ENCODE assay signal across 8 cellular contexts in the genomic region with DNA sequence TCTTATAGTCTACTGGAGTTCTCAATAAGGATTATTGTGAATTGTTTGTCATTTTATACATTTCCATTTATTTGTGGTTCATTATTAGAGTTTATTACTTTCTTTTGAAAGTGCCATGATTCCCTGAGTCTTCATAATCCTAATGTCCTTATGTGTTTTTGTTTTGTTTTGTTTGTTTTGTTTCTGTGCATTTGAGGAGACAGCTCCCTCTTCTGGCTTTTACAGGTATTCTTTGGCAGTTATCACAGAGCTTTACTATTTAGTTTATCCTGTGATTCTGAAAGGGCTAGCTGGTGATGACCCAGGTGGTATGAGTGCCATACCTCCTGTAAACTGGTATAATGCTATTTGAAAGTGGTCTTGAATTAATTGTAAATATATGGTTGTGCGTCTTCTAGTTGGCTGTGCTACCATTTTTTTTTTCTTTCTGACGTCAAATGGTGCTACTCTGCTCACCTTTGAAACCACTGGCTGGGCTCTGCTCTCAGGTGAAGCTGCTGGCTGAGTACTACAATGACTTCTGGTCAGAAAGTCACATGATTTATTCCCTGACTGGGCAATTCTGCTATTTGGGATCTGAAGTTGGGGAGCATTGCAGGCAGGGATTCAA.
DNase-seq lines count a peak whose midpoint lies in the region; ATAC-seq and TF ChIP-seq lines count a peak whose summit lies in the region.

No MANE protein-coding gene starts in this region.

- DNase-seq in NCI-H2171 treated with DMSO at 0.1 percent for 48 hours (lab: John Stamatoyannopoulos, UW) (peak; percentile 43), NCI-H2171 (lab: John Stamatoyannopoulos, UW) (no peak), NCI-H1417 (lab: John Stamatoyannopoulos, UW) (peak in 2 of 3 experiments; percentile 7 to 68), brain microvascular endothelial cell (no peak), retinal pigment epithelial cell (ENCODE audit: low read depth) (no peak), NCI-H146 treated with DMSO at 0.1 percent for 48 hours (lab: John Stamatoyannopoulos, UW; ENCODE audit: unreplicated experiment) (no peak), NCI-H510A treated with DMSO at 0.1 percent for 48 hours (lab: John Stamatoyannopoulos, UW) (no peak)

- no peak overlapping the region for H3K27ac ChIP-seq in brain microvascular endothelial cell

- in situ Hi-C loops in brain microvascular endothelial cell (cut with HindIII; ENCODE audit: low pct_ligation_motif_present, low sequenced_read_pairs) = no loop called here

- no peaks in the 10 kb centered on the region for H3K27me3 ChIP-seq in brain microvascular endothelial cell (replicated peaks)

- H3K4me3 ChIP-seq in brain microvascular endothelial cell (ENCODE audit: low read depth, low read length) (no peak overlapping the region), retinal pigment epithelial cell (ENCODE audit: low read length) (no peak overlapping the region)

- no peak for ATAC-seq in GM18907 (IDR thresholded peaks at IDR 0.05; ENCODE audit: unreplicated experiment)

- H3K36me3 ChIP-seq in brain microvascular endothelial cell (replicated peaks) = no peaks in the 10 kb centered on the region

- TF ChIP-seq CTCF in brain microvascular endothelial cell (IDR thresholded peaks at IDR 0.05; ENCODE audit: low read depth, low read length, missing control alignments) (peak; percentile 19), retinal pigment epithelial cell (conservative IDR thresholded peaks at IDR 0.05; ENCODE audit: low read depth, low read length) (peak; percentile 66)

Comparison
In these comparisons a context has a peak if more than half of its experiments do, and no peak if none do; other contexts are left out.
1. DNase-seq: peak in NCI-H2171 treated with DMSO at 0.1 percent for 48 hours (single experiment) and NCI-H1417 (2 of 3); none in NCI-H2171 (single experiment), brain microvascular endothelial cell (single experiment), retinal pigment epithelial cell (single experiment), NCI-H146 treated with DMSO at 0.1 percent for 48 hours (single experiment) and NCI-H510A treated with DMSO at 0.1 percent for 48 hours (single experiment).